ENCODE assay signal across 24 cellular contexts in genomic region chr9:71822455-71822854, GRCh38. TPM values are rescaled to one million over a fixed set of nuclear protein-coding genes. Genes with fewer than 3 reads are reported as not detected.
DNase-seq lines count a peak whose midpoint lies in the region; ATAC-seq and TF ChIP-seq lines count a peak whose summit lies in the region.
"Had no signal": no experiment of that assay in that cellular context is flagged by ENCODE, and none has a peak within 500 bp of the region (broad histone marks: within the 10 kb centered on the region; RNA-seq: fewer than 3 reads in every experiment).

No MANE protein-coding gene starts in this region.

- peak; percentile 29 for DNase-seq in ELF-1 (ENCODE audit: low read depth, low spot score)
- peak; percentile 64 for DNase-seq in SK-N-DZ (ENCODE audit: low spot score)
- DNase-seq in mucosa of descending colon: no peak
- no peak for DNase-seq in prostate gland (ENCODE audit: low spot score)
- DNase-seq in endothelial cell (ENCODE audit: low spot score): no peak
- no peak for DNase-seq in tibial artery
- no peak for DNase-seq in T-helper 1 cell
- DNase-seq: activated CD4-positive, alpha-beta T cell treated with anti-CD3 and anti-CD28 coated beads for 48 hours; activated naive CD4-positive, alpha-beta T cell treated with Interleukin-2 at 50 U/mL for 16 hours; activated T-cell treated with anti-CD3 and anti-CD28 coated beads, Interleukin-2, amount 50 U/mL, for 4 hours; caudate nucleus; dermis blood vessel endothelial cell; NCI-H1092; NCI-H1930; NCI-H2227 treated with DMSO at 0.1 percent for 48 hours; NCI-H69; PC-3; retina; small intestine; stimulated activated CD4-positive, alpha-beta T cell treated with anti-CD3 and anti-CD28 coated beads, Interleukin-2, amount 100 ng/mL, for 24 hours; T-cell had no signal

- no peak overlapping the region for H3K4me3 Mint-ChIP-seq in endothelial cell (ENCODE audit: unreplicated experiment)
- H3K4me3 Mint-ChIP-seq: activated T-cell treated with anti-CD3 and anti-CD28 coated beads, Interleukin-2, amount 50 U/mL, for 4 hours; T-cell had no signal

- intact Hi-C loops in mucosa of descending colon (cut with DNase I, micrococcal nuclease) (no loop called here), prostate gland (cut with DNase I) (no loop called here), tibial artery (cut with DNase I; ENCODE audit: low total_unique reads) (no loop called here)

- 46% methylated on average over 3 of the region's 3 CpGs for WGBS in prostate gland

- no peaks in the 10 kb centered on the region for H3K36me3 Mint-ChIP-seq in endothelial cell (ENCODE audit: low read depth, unreplicated experiment)
- H3K36me3 Mint-ChIP-seq: T-cell had no signal

- H3K4me3 ChIP-seq in mucosa of descending colon (no peak overlapping the region), prostate gland (no peak overlapping the region), tibial artery (no peak overlapping the region)
- H3K4me3 ChIP-seq: HAP-1 had no signal

- TF ChIP-seq POLR2A in prostate gland (IDR thresholded peaks at IDR 0.05): no peak

- TF ChIP-seq CTCF in mucosa of descending colon (IDR thresholded peaks at IDR 0.05) (no peak), prostate gland (IDR thresholded peaks at IDR 0.05) (no peak), endothelial cell (IDR thresholded peaks at IDR 0.05; ENCODE audit: unreplicated experiment) (no peak), tibial artery (IDR thresholded peaks at IDR 0.05) (no peak)

- H3K4me1 ChIP-seq in mucosa of descending colon (ENCODE audit: low read depth) (no peaks in the 10 kb centered on the region), prostate gland (replicated peaks) (no peaks in the 10 kb centered on the region), tibial artery (peaks cover 0 to 2% (median under 1%) of the 10 kb centered on the region in 4 donors)

- peaks cover 17% of the 10 kb centered on the region for H3K4me1 Mint-ChIP-seq in endothelial cell (ENCODE audit: unreplicated experiment)

- H3K9me3 ChIP-seq in mucosa of descending colon (no peaks in the 10 kb centered on the region), prostate gland (no peaks in the 10 kb centered on the region), tibial artery (no peaks in the 10 kb centered on the region)
- H3K9me3 ChIP-seq: HAP-1 had no signal

- H3K36me3 ChIP-seq in mucosa of descending colon (ENCODE audit: low read depth) (no peaks in the 10 kb centered on the region), prostate gland (no peaks in the 10 kb centered on the region), tibial artery (no peaks in the 10 kb centered on the region)
- H3K36me3 ChIP-seq: HAP-1 had no signal

- no peaks in the 10 kb centered on the region for H3K9me3 Mint-ChIP-seq in endothelial cell (ENCODE audit: unreplicated experiment)
- H3K9me3 Mint-ChIP-seq: activated T-cell treated with anti-CD3 and anti-CD28 coated beads, Interleukin-2, amount 50 U/mL, for 4 hours; T-cell had no signal

- peak; percentile 8 for ATAC-seq in mucosa of descending colon
- ATAC-seq: Right ventricle myocardium inferior had no signal

- no peaks in the 10 kb centered on the region for H3K27me3 Mint-ChIP-seq in endothelial cell (ENCODE audit: unreplicated experiment)

- no peaks in the 10 kb centered on the region for H3K27me3 ChIP-seq in prostate gland (replicated peaks; ENCODE audit: insufficient read depth)
- no peaks in the 10 kb centered on the region for H3K27me3 ChIP-seq in tibial artery

- peak overlapping the region; percentile 23 for H3K27ac ChIP-seq in cingulate gyrus (ENCODE audit: low read depth, low read length)
- H3K27ac ChIP-seq in prostate gland: no peak overlapping the region
- no peak overlapping the region for H3K27ac ChIP-seq in tibial artery

- H3K27ac Mint-ChIP-seq in endothelial cell (ENCODE audit: unreplicated experiment): no peak overlapping the region

RNA-seq across cellular contexts. Expression of gene CEMIP2, which starts 54.1 kb away (rescaled TPM):
- polyA plus RNA-seq in SK-N-DZ (2014; cell fraction: cytosol; rRNA removed): 8.0 and 12.0 TPM in 2 replicates
- polyA plus RNA-seq in SK-N-DZ (2014; cell fraction: nucleus; rRNA removed): 3.9 and 6.3 TPM in 2 replicates
- total RNA-seq in mucosa of descending colon (100 to 1,000 TPM in 1 of 3 donors, 10 to 100 TPM in 2; 63.6 to 124 (median 99.3) TPM), prostate gland (10 to 100 TPM; 20.4 to 86.5 TPM), endothelial cell (ENCODE audit: unreplicated experiment) (112 TPM)

Comparison
In these comparisons a context has a peak if more than half of its experiments do, and no peak if none do; other contexts are left out.
1. DNase-seq: peak in ELF-1 (single experiment) and SK-N-DZ (single experiment); none in mucosa of descending colon (0 of 3), prostate gland (single experiment), endothelial cell (single experiment), tibial artery (0 of 2) and T-helper 1 cell (0 of 5).